1 cellular context compared by ENCODE assay signal in genomic region chr16:14549789-14550153, GRCh38.
TF ChIP-seq lines count a peak whose summit lies in the region.

No MANE protein-coding gene starts in this region.

TF ChIP-seq in liver, 16 proteins besides CTCF, POLR2A, EP300 and RAD21 (continued from another document):
- TF ChIP-seq ZBTB33 (IDR thresholded peaks at IDR 0.05) (peak; percentile 51), YY1 (IDR thresholded peaks at IDR 0.05) (peak; percentile 87), GABPA (IDR thresholded peaks at IDR 0.05 in 1 of 2, conservative IDR thresholded peaks at IDR 0.05 in 1 of 2) (peak in 1 of 2 donors; percentile 56), EGR1 (IDR thresholded peaks at IDR 0.05; ENCODE audit: low read depth in 2 of 2) (peak in 1 of 2 donors; percentile 16)
